9 cellular contexts compared by ENCODE assay signal in the genomic region with DNA sequence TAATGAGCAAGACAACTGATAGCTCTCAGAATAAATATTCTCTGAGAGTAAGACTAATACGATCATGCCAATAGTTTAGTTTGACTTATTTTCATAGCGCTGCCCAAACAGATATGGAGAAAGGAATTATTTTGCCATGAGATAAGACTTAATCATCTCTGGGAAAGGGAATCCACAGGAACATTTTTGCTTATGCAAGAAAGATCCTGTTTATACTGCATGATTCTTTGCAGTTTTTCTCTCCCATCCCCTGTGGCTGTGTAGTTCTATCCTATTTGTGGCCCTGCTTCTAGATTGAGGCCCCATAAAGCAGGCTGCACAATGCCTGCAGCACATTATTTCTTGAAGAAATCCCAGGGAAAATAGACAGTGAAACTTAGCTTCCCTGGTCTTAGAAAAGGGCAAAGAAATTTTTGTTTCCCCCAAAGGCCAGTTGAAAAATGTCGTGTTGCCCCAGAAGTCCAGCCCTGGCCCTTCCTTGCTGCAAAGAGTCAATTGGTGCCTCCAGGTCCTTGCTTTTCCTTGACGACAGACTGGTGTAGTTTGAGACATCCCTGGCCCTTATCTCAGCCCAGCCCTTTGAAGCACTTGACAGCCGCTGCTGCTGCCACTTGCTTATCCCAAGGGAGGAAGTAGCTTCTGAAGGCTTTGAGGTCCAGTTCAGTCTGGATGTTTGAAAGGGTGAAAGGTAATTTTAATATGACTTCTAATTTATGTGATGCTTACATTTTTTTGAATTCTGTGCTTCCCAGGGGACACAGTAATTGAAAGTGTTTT. TPM values are rescaled to one million over a fixed set of nuclear protein-coding genes. Genes with fewer than 3 reads are reported as not detected.
DNase-seq lines count a peak whose midpoint lies in the region; ATAC-seq and TF ChIP-seq lines count a peak whose summit lies in the region.
"Had no signal": no experiment of that assay in that cellular context is flagged by ENCODE, and none has a peak within 500 bp of the region (broad histone marks: within the 10 kb centered on the region; RNA-seq: fewer than 3 reads in every experiment).

No MANE protein-coding gene starts in this region.

- no peak overlapping the region for H2BK120ac ChIP-seq in mesendoderm (ENCODE audit: low read depth, low read length)

- H4K8ac ChIP-seq in mesendoderm (ENCODE audit: low read depth, low read length) = no peak overlapping the region

- no peaks in the 10 kb centered on the region for H3K4me1 ChIP-seq in mesendoderm (ENCODE audit: control insufficient read depth, low read depth, low read length)

- no peak overlapping the region for H3K23ac ChIP-seq in mesendoderm (ENCODE audit: low read length)

- H3K56ac ChIP-seq in mesendoderm (ENCODE audit: low read length) = no peak overlapping the region

- H3K36me3 Mint-ChIP-seq in immature natural killer cell = no peaks in the 10 kb centered on the region
- H3K36me3 Mint-ChIP-seq: natural killer cell treated with Interleukin-12 subunit alpha and Interleukin-12 subunit beta and Interleukin-15 and Interleukin-18, amount 100 ng/mL, for 72 hours had no signal

- H3K4me3 ChIP-seq in AG10803 (ENCODE audit: low read length) (no peak overlapping the region), coronary artery (peak overlapping the region; percentile 23), mesendoderm (ENCODE audit: low read length) (no peak overlapping the region)

- peak; percentile 35 for DNase-seq in AG10803 (ENCODE audit: low read depth)
- peak; percentile 53 for DNase-seq in M059J (ENCODE audit: low read depth)
- no peak for DNase-seq in coronary artery (ENCODE audit: low spot score)
- peak; percentile 64 for DNase-seq in mesendoderm
- no peak for DNase-seq in NCI-H774 (lab: John Stamatoyannopoulos, UW)
- no peak for DNase-seq in immature natural killer cell

- no peaks in the 10 kb centered on the region for H3K4me1 Mint-ChIP-seq in immature natural killer cell

- WGBS in mesendoderm (ENCODE audit: extremely low coverage, insufficient coverage, low lambda C conversion rate) = no CpG with 5 or more reads among the region's 5 CpGs

- no peak overlapping the region for H4K5ac ChIP-seq in mesendoderm (ENCODE audit: low read length)

- no peak overlapping the region for H3K4me2 ChIP-seq in mesendoderm (ENCODE audit: low read length)

- H2BK15ac ChIP-seq in mesendoderm (replicated peaks; ENCODE audit: low read depth) = no peak overlapping the region

- H3K27ac Mint-ChIP-seq in immature natural killer cell = no peak overlapping the region
- H3K27ac Mint-ChIP-seq: natural killer cell treated with Interleukin-12 subunit alpha and Interleukin-12 subunit beta and Interleukin-15 and Interleukin-18, amount 100 ng/mL, for 72 hours had no signal

- H3K27me3 ChIP-seq in mesendoderm (ENCODE audit: insufficient read depth, low read length, poor library complexity) = no peaks in the 10 kb centered on the region

- no peaks in the 10 kb centered on the region for H3K79me2 ChIP-seq in mesendoderm (ENCODE audit: control insufficient read depth, insufficient read depth, low read length)

- H3K4me3 Mint-ChIP-seq in immature natural killer cell = no peak overlapping the region
- H3K4me3 Mint-ChIP-seq: natural killer cell treated with Interleukin-12 subunit alpha and Interleukin-12 subunit beta and Interleukin-15 and Interleukin-18, amount 100 ng/mL, for 72 hours had no signal

- no peak overlapping the region for H2AK5ac ChIP-seq in mesendoderm (ENCODE audit: low read length)

- peaks cover 2 to 12% (median 5%) of the 10 kb centered on the region in 3 donors for H3K27me3 Mint-ChIP-seq in immature natural killer cell (ENCODE audit: low read depth in 3 of 3)

- H2BK5ac ChIP-seq in mesendoderm (ENCODE audit: low read length) = no peak overlapping the region

- H3K18ac ChIP-seq in mesendoderm (ENCODE audit: low read length) = no peak overlapping the region

- H3K27ac ChIP-seq in coronary artery (no peak overlapping the region), mesendoderm (ENCODE audit: low read depth, low read length) (no peak overlapping the region)

- no peaks in the 10 kb centered on the region for H3K36me3 ChIP-seq in mesendoderm (ENCODE audit: control insufficient read depth, insufficient read depth, low read length)

- TF ChIP-seq CTCF in AG10803 (conservative IDR thresholded peaks at IDR 0.05; ENCODE audit: low read length) (no peak), coronary artery (IDR thresholded peaks at IDR 0.05) (no peak)

- no peak overlapping the region for H3K9ac ChIP-seq in mesendoderm (ENCODE audit: low read length)

- no peak overlapping the region for H3K4ac ChIP-seq in mesendoderm (ENCODE audit: low read depth, low read length)

- no peaks in the 10 kb centered on the region for H3K79me1 ChIP-seq in mesendoderm (ENCODE audit: low read length)

- ATAC-seq in GM19455 (IDR thresholded peaks at IDR 0.05; ENCODE audit: unreplicated experiment) (no peak), GM21367 (IDR thresholded peaks at IDR 0.05; ENCODE audit: unreplicated experiment) (no peak)
- ATAC-seq: natural killer cell treated with Interleukin-12 subunit alpha and Interleukin-12 subunit beta and Interleukin-15 and Interleukin-18, amount 100 ng/mL, for 72 hours had no signal

- H3K9me3 Mint-ChIP-seq in immature natural killer cell = peaks cover 0 to 4% (median 0%) of the 10 kb centered on the region in 6 donors
- H3K9me3 Mint-ChIP-seq: natural killer cell treated with Interleukin-12 subunit alpha and Interleukin-12 subunit beta and Interleukin-15 and Interleukin-18, amount 100 ng/mL, for 72 hours had no signal

RNA-seq across cellular contexts. Expression of a gene that starts 45.0 kb away (rescaled TPM):
- 5.0 and 7.9 TPM in 2 replicates for total RNA-seq in M059J (2014; rRNA removed; shearing (Covaris generic))
- polyA plus RNA-seq in mesendoderm (2013, experiment 1 of 2) = 10.7 TPM
- polyA plus RNA-seq in mesendoderm (2013, experiment 2 of 2) = 10.5 TPM
- polyA plus RNA-seq in immature natural killer cell = 1 to 10 TPM in 1 of 3 donors, under 1 TPM in 1, not detected in 1; 0.22 to 1.1 TPM

Comparison
In these comparisons a context has a peak if more than half of its experiments do, and no peak if none do; other contexts are left out.
1. DNase-seq: peak in AG10803 (single experiment), M059J (single experiment) and mesendoderm (single experiment); none in coronary artery (single experiment), NCI-H774 (single experiment) and immature natural killer cell (0 of 3).